In genomic region chr2:186683341-186683740, GRCh38 we compare ENCODE assay signal across 22 cellular contexts.
"Had no signal": no experiment of that assay in that cellular context is flagged by ENCODE, and none has a peak within 500 bp of the region (broad histone marks: within the 10 kb centered on the region; RNA-seq: fewer than 3 reads in every experiment).

No MANE protein-coding gene starts in this region.

- H3K27ac ChIP-seq: prostate gland, suprapubic skin had no signal

- H3K27me3 ChIP-seq: suprapubic skin had no signal

- H3K36me3 Mint-ChIP-seq: brain had no signal

- H3K4me1 Mint-ChIP-seq: activated CD4-positive, alpha-beta memory T cell treated with anti-CD3 and anti-CD28 coated beads, Interleukin-2, amount 10 ng/mL, durations not matched to agents 7 days and 5 days; activated naive CD4-positive, alpha-beta T cell treated with anti-CD3 and anti-CD28 coated beads, Interleukin-2, amount 50 U/mL, for 24 hours; brain; central memory CD8-positive, alpha-beta T cell; T-helper 17 cell had no signal

- H3K4me3 ChIP-seq: prostate gland, smooth muscle cell, suprapubic skin had no signal

- DNase-seq: activated CD4-positive, alpha-beta memory T cell treated with anti-CD3 and anti-CD28 coated beads, Interleukin-2, amount 10 ng/mL, durations not matched to agents 7 days and 5 days; activated CD4-positive, alpha-beta T cell treated with anti-CD3 and anti-CD28 coated beads for 4 hours; activated effector memory CD4-positive, alpha-beta T cell treated with anti-CD3 and anti-CD28 coated beads, Interleukin-2, amount 50 U/mL, for 16 hours; activated T-cell treated with anti-CD3 and anti-CD28 coated beads, Interleukin-2, amount 50 U/mL, for 48 hours; amygdala; effector memory CD4-positive, alpha-beta T cell; glutamatergic neuron; hypothalamus; kidney glomerular epithelial cell; occipital lobe; right cardiac atrium; stimulated activated naive CD8-positive, alpha-beta T cell treated with anti-CD3 and anti-CD28 coated beads, Interleukin-15, Interleukin-2, amounts not matched to agents 100 U/mL and 50 U/mL, for 24 hours; T-helper 17 cell; trophoblast cell had no signal

- H3K9me3 ChIP-seq: prostate gland, suprapubic skin had no signal

- H3K36me3 ChIP-seq: prostate gland had no signal

- ATAC-seq: right cardiac atrium; stimulated activated naive CD8-positive, alpha-beta T cell treated with anti-CD3 and anti-CD28 coated beads, Interleukin-15, Interleukin-2, amounts not matched to agents 100 U/mL and 50 U/mL, for 24 hours; T-helper 17 cell had no signal

- H3K4me3 Mint-ChIP-seq: activated CD4-positive, alpha-beta memory T cell treated with anti-CD3 and anti-CD28 coated beads, Interleukin-2, amount 10 ng/mL, durations not matched to agents 7 days and 5 days; activated naive CD4-positive, alpha-beta T cell treated with anti-CD3 and anti-CD28 coated beads, Interleukin-2, amount 50 U/mL, for 24 hours; central memory CD8-positive, alpha-beta T cell; dendritic cell treated with granulocyte-macrophage colony-stimulating factor and Interleukin-4, amounts not matched to agents 40 ng/mL and 50 ng/mL, for 4 days; nephron; T-helper 17 cell had no signal

- H3K27me3 Mint-ChIP-seq: activated CD4-positive, alpha-beta memory T cell treated with anti-CD3 and anti-CD28 coated beads, Interleukin-2, amount 10 ng/mL, durations not matched to agents 7 days and 5 days; central memory CD8-positive, alpha-beta T cell; dendritic cell treated with granulocyte-macrophage colony-stimulating factor and Interleukin-4, amounts not matched to agents 40 ng/mL and 50 ng/mL, for 4 days; T-helper 17 cell had no signal

- H3K4me1 ChIP-seq: prostate gland, suprapubic skin had no signal

- H3K4me2 ChIP-seq: smooth muscle cell had no signal
